ENCODE assay signal across 8 cellular contexts in genomic region chr19:30226464-30227070, GRCh38.
DNase-seq lines count a peak whose midpoint lies in the region; ATAC-seq and TF ChIP-seq lines count a peak whose summit lies in the region.

No MANE protein-coding gene starts in this region.

- ATAC-seq in Right ventricle myocardium superior (ENCODE audit: poor library complexity) = peak; percentile 24
- no peak for ATAC-seq in HG03095 (IDR thresholded peaks at IDR 0.05; ENCODE audit: unreplicated experiment)
- ATAC-seq in HG03097 (IDR thresholded peaks at IDR 0.05; ENCODE audit: low FRiP score, unreplicated experiment) = no peak

- H3K4me3 ChIP-seq in retinal pigment epithelial cell (ENCODE audit: low read length) = peak overlapping the region; percentile 40

- DNase-seq in EL (peak; percentile 13), SK-MEL-5 (ENCODE audit: low read depth, low spot score) (peak; percentile 59), Right ventricle myocardium superior (no peak), retinal pigment epithelial cell (ENCODE audit: low read depth) (no peak), NCI-H1092 (lab: John Stamatoyannopoulos, UW) (no peak), HuH-7.5 (ENCODE audit: low spot score) (no peak)

- in situ Hi-C loops in SK-MEL-5 (cut with HindIII; ENCODE audit: low pct_unique_long_range_greater_than_20kb, low sequenced_read_pairs) = no loop called here

- intact Hi-C loops in Right ventricle myocardium superior (cut with DNase I) = loop anchor here (5.0 to 10.0 kb wide), 2 partner anchors 181 to 428 kb away; no protein-coding TSS in a partner anchor

- no peak for TF ChIP-seq CTCF in retinal pigment epithelial cell (conservative IDR thresholded peaks at IDR 0.05; ENCODE audit: low read depth, low read length)

Comparison
In these comparisons a context has a peak if more than half of its experiments do, and no peak if none do; other contexts are left out.
1. DNase-seq: peak in EL (single experiment) and SK-MEL-5 (single experiment); none in Right ventricle myocardium superior (single experiment), retinal pigment epithelial cell (single experiment), NCI-H1092 (single experiment) and HuH-7.5 (single experiment).